ENCODE assay signal across 1 cellular context in genomic region chr7:50860174-50860573, GRCh38.
TF ChIP-seq lines count a peak whose summit lies in the region.

No MANE protein-coding gene starts in this region.

TF ChIP-seq in H1, 55 proteins besides CTCF, POLR2A, EP300 and RAD21 (continued from another document):
- TF ChIP-seq HDAC2 (IDR thresholded peaks at IDR 0.05; ENCODE audit: borderline replicate concordance in 1 of 2, low read depth in 2 of 2, low read length in 2 of 2) = no peak
- no peak for TF ChIP-seq CHD1 (IDR thresholded peaks at IDR 0.05; ENCODE audit: low read depth, low read length)
- TF ChIP-seq KDM1A (IDR thresholded peaks at IDR 0.05; ENCODE audit: borderline replicate concordance, low read length) = no peak
- TF ChIP-seq E2F6 (IDR thresholded peaks at IDR 0.05) = no peak
- TF ChIP-seq, protein P1, sequence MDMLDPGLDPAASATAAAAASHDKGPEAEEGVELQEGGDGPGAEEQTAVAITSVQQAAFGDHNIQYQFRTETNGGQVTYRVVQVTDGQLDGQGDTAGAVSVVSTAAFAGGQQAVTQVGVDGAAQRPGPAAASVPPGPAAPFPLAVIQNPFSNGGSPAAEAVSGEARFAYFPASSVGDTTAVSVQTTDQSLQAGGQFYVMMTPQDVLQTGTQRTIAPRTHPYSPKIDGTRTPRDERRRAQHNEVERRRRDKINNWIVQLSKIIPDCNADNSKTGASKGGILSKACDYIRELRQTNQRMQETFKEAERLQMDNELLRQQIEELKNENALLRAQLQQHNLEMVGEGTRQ (IDR thresholded peaks at IDR 0.05; ENCODE audit: low read length) = no peak
- TF ChIP-seq POU5F1 (IDR thresholded peaks at IDR 0.05; ENCODE audit: low read depth, low read length) = no peak
- TF ChIP-seq SIX5 (IDR thresholded peaks at IDR 0.05; ENCODE audit: low read depth, low read length) = no peak
- no peak for TF ChIP-seq ASH2L (IDR thresholded peaks at IDR 0.05; ENCODE audit: low read length)
- TF ChIP-seq TEAD4 (IDR thresholded peaks at IDR 0.05; ENCODE audit: low read depth, low read length) = no peak
- no peak for TF ChIP-seq RFX5 (IDR thresholded peaks at IDR 0.05; ENCODE audit: borderline replicate concordance, low read depth, low read length)
